ENCODE assay signal across 9 cellular contexts in genomic region chr20:47349365-47350180, GRCh38. TPM values are rescaled to one million over a fixed set of nuclear protein-coding genes. Genes with fewer than 3 reads are reported as not detected.
DNase-seq lines count a peak whose midpoint lies in the region; ATAC-seq and TF ChIP-seq lines count a peak whose summit lies in the region.
"Had no signal": no experiment of that assay in that cellular context is flagged by ENCODE, and none has a peak within 500 bp of the region (broad histone marks: within the 10 kb centered on the region; RNA-seq: fewer than 3 reads in every experiment).

No MANE protein-coding gene starts in this region.

- H2AFZ ChIP-seq in GM23338: no peak overlapping the region

- intact Hi-C loops in spleen (cut with DNase I; ENCODE audit: low total_unique reads): no loop called here

- no peaks in the 10 kb centered on the region for H3F3A ChIP-seq in GM23338 (replicated peaks; ENCODE audit: low read depth)

- peaks cover 3% of the 10 kb centered on the region for H3K4me1 Mint-ChIP-seq in GM23338

- H3K36me3 ChIP-seq in GM23338 (ENCODE audit: insufficient read depth): no peaks in the 10 kb centered on the region
- H3K36me3 ChIP-seq in iPS DF 6.9 (ENCODE audit: control insufficient read depth, insufficient read depth, low read length): 0 out of 2 replicates have a peak, but pooled peaks cover 3% of the 10 kb centered on the region
- peaks cover 0 to 46% (median 11%) of the 10 kb centered on the region in 6 donors for H3K36me3 ChIP-seq in spleen

- no peaks in the 10 kb centered on the region for H4K20me1 ChIP-seq in GM23338 (replicated peaks; ENCODE audit: insufficient read depth)

- no peak overlapping the region for H3K4me3 Mint-ChIP-seq in GM23338

- H3K27me3 ChIP-seq in GM23338 (ENCODE audit: insufficient read depth) (no peaks in the 10 kb centered on the region), iPS DF 6.9 (ENCODE audit: control insufficient read depth, insufficient read depth, low read length) (no peaks in the 10 kb centered on the region), spleen (replicated peaks in 1 of 7) (no peaks in the 10 kb centered on the region)

- TF ChIP-seq CTCF in GM23338 (conservative IDR thresholded peaks at IDR 0.05; ENCODE audit: low read depth in 2 of 2) (no peak), spleen (IDR thresholded peaks at IDR 0.05 in 8 of 11, conservative IDR thresholded peaks at IDR 0.05 in 3 of 11) (no peak)

- peaks cover 82% of the 10 kb centered on the region for H3K4me1 ChIP-seq in GM23338 (ENCODE audit: insufficient read depth)
- H3K4me1 ChIP-seq in iPS DF 6.9 (ENCODE audit: control insufficient read depth, insufficient read depth, low read length): peaks cover 12% of the 10 kb centered on the region
- peaks cover 71 to 100% (median 89%) of the 10 kb centered on the region in 6 donors for H3K4me1 ChIP-seq in spleen

- peak overlapping the region; percentile 57 for H3K4me2 ChIP-seq in GM23338

- H3K27me3 Mint-ChIP-seq in GM23338 (ENCODE audit: insufficient read depth, low read depth, poor library complexity): peaks cover 14% of the 10 kb centered on the region

- H3K27ac Mint-ChIP-seq in GM23338: no peak overlapping the region

- H3K27ac ChIP-seq in GM23338 (ENCODE audit: low read depth): peak overlapping the region; percentile 98
- H3K27ac ChIP-seq in iPS DF 6.9 (ENCODE audit: low read length): peak overlapping the region; percentile 50
- H3K27ac ChIP-seq in spleen: peak overlapping the region; percentile 2 to 99 (median 97)

- H3K36me3 Mint-ChIP-seq in GM23338 (ENCODE audit: low read depth): peaks cover 52% of the 10 kb centered on the region

- TF ChIP-seq POLR2A in spleen (IDR thresholded peaks at IDR 0.05): no peak

- peak; percentile 22 for ATAC-seq in GM23338
- no peak for ATAC-seq in GM19351 (IDR thresholded peaks at IDR 0.05; ENCODE audit: unreplicated experiment)
- ATAC-seq in GM21390 (IDR thresholded peaks at IDR 0.05; ENCODE audit: unreplicated experiment): no peak

- WGBS in iPS DF 6.9 (ENCODE audit: insufficient coverage, insufficient read length): no CpG with 5 or more reads among the region's 7 CpGs
- 37 to 64% (median 58%) methylated on average over 7 of the region's 7 CpGs for WGBS in spleen, 5 donors

- H3K9me3 ChIP-seq in iPS DF 6.9 (ENCODE audit: control insufficient read depth, insufficient read depth, low read length) (no peaks in the 10 kb centered on the region), spleen (no peaks in the 10 kb centered on the region)

- no peaks in the 10 kb centered on the region for H3K9me2 ChIP-seq in GM23338 (ENCODE audit: insufficient read depth)

- H3K79me2 ChIP-seq in GM23338 (replicated peaks; ENCODE audit: insufficient read depth): peaks cover 100% of the 10 kb centered on the region

- H3K4me3 ChIP-seq in GM23338 (peak overlapping the region; percentile 17), iPS DF 6.9 (ENCODE audit: low read length) (no peak overlapping the region), spleen (peak overlapping the region in 2 of 8 donors; percentile 1 to 32)

- peak; percentile 67 for DNase-seq in GM23338 (ENCODE audit: low spot score)
- peak; percentile 36 for DNase-seq in amniotic epithelial cell (ENCODE audit: low read depth)
- no peak for DNase-seq in iPS DF 6.9 (ENCODE audit: low read depth, low spot score)
- DNase-seq in spleen: no peak
- no peak for DNase-seq in T-helper 9 cell
- no peak for DNase-seq in AML-193 (lab: John Stamatoyannopoulos, UW)
- DNase-seq: activated T-cell treated with anti-CD3 and anti-CD28 coated beads for 4 hours had no signal

- no peaks in the 10 kb centered on the region for H3K9me3 Mint-ChIP-seq in GM23338

TF ChIP-seq in GM23338, 12 proteins besides CTCF, POLR2A, EP300 and RAD21:
- TF ChIP-seq ZNF331 (CRISPR knock-in tag; IDR thresholded peaks at IDR 0.05; ENCODE audit: low read depth) (no peak), NANOG (IDR thresholded peaks at IDR 0.05; ENCODE audit: borderline replicate concordance) (no peak), EZH2phosphoT487 (IDR thresholded peaks at IDR 0.05; ENCODE audit: unreplicated experiment) (no peak)

RNA-seq across cellular contexts. Expression of gene ZMYND8, which starts 6.9 kb away (rescaled TPM):
- total RNA-seq in GM23338 (2014; rRNA removed; shearing (Covaris generic)): 64.2 and 70.9 TPM in 2 replicates
- 122 and 128 TPM in 2 replicates for polyA plus RNA-seq in GM23338 (2016; fragmentation: Nextera tagmentation; extraction: Ambion mirVana)
- 10 to 100 TPM; 30.3 to 64.0 (median 56.0) TPM for total RNA-seq in spleen
- polyA plus RNA-seq in spleen: 10 to 100 TPM; 12.5 to 16.8 (median 15.6) TPM

Comparison
In these comparisons a context has a peak if more than half of its experiments do, and no peak if none do; other contexts are left out.
1. DNase-seq: peak in GM23338 (single experiment) and amniotic epithelial cell (single experiment); none in iPS DF 6.9 (single experiment), spleen (single experiment), T-helper 9 cell (single experiment) and AML-193 (0 of 2).
2. Peak in every context shown above with its lines, with median percentiles within 50 percentile points of each other: H3K27ac ChIP-seq.